ENCODE assay signal across 8 cellular contexts in the genomic region with DNA sequence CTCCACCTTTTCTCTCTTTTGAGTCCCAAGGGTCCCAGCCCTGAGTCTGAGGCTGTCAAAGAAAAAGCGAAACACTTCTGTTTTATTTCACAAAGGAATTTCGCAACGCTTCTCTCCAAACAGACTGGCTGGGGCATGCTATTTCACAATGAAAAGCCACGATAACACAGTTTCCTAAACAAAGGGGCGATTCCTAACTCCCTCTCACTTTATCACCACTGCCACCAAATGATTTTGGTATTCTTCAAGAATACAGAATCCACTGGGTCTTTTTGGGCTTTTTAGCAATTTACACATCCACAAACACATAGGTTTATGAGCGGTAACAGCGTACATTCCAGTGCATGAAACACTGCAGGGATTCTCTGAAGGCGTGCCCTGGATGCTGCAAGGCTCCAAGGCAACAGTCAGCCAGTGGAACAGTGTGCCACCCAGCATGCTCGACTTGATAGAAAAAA.
DNase-seq lines count a peak whose midpoint lies in the region; ATAC-seq and TF ChIP-seq lines count a peak whose summit lies in the region.

No MANE protein-coding gene starts in this region.

- no peak overlapping the region for H3K27ac ChIP-seq in colonic mucosa

- no peak for TF ChIP-seq CTCF in osteocyte (IDR thresholded peaks at IDR 0.05)
- TF ChIP-seq CTCF in colonic mucosa (IDR thresholded peaks at IDR 0.05) = no peak

- no peaks in the 10 kb centered on the region for H3K36me3 ChIP-seq in colonic mucosa

- DNase-seq in Daoy (ENCODE audit: low read depth) (peak; percentile 30), SIG-M5 (lab: John Stamatoyannopoulos, UW) (peak; percentile 41), fibroblast of the conjunctiva (ENCODE audit: low read depth) (peak; percentile 29), osteocyte (ENCODE audit: extremely low spot score, unreplicated experiment) (no peak), DMS79 (lab: John Stamatoyannopoulos, UW) (no peak), colonic mucosa (no peak)

- no peaks in the 10 kb centered on the region for H3K9me3 ChIP-seq in colonic mucosa

- H3K27me3 ChIP-seq in colonic mucosa = no peaks in the 10 kb centered on the region

- intact Hi-C loops in colonic mucosa (cut with DNase I) = no loop called here

- no peak overlapping the region for H3K9ac ChIP-seq in colonic mucosa (ENCODE audit: low read depth in 2 of 2, low read length in 2 of 2)

- H3K27ac Mint-ChIP-seq in osteocyte (ENCODE audit: unreplicated experiment) = peak overlapping the region; percentile 64

- H3K4me3 ChIP-seq in colonic mucosa = no peak overlapping the region

- peaks cover under 1% of the 10 kb centered on the region for H3K4me1 ChIP-seq in colonic mucosa

- ATAC-seq in HG03520 (IDR thresholded peaks at IDR 0.05; ENCODE audit: unreplicated experiment) = no peak
- no peak for ATAC-seq in HG03135 (IDR thresholded peaks at IDR 0.05; ENCODE audit: unreplicated experiment)

- no peaks in the 10 kb centered on the region for H3K27me3 Mint-ChIP-seq in osteocyte (ENCODE audit: unreplicated experiment)

- H3K4me3 Mint-ChIP-seq in osteocyte (ENCODE audit: unreplicated experiment) = peak overlapping the region; percentile 44

- H3K4me1 Mint-ChIP-seq in osteocyte (ENCODE audit: unreplicated experiment) = peaks cover 41% of the 10 kb centered on the region

- H3K36me3 Mint-ChIP-seq in osteocyte (ENCODE audit: unreplicated experiment) = no peaks in the 10 kb centered on the region

- no peaks in the 10 kb centered on the region for H3K9me3 Mint-ChIP-seq in osteocyte (ENCODE audit: unreplicated experiment)

Comparison
In these comparisons a context has a peak if more than half of its experiments do, and no peak if none do; other contexts are left out.
1. DNase-seq: peak in Daoy (single experiment), SIG-M5 (single experiment) and fibroblast of the conjunctiva (single experiment); none in osteocyte (single experiment), DMS79 (single experiment) and colonic mucosa (single experiment).